Comparison of ENCODE assay signal across 9 cellular contexts in the genomic region with DNA sequence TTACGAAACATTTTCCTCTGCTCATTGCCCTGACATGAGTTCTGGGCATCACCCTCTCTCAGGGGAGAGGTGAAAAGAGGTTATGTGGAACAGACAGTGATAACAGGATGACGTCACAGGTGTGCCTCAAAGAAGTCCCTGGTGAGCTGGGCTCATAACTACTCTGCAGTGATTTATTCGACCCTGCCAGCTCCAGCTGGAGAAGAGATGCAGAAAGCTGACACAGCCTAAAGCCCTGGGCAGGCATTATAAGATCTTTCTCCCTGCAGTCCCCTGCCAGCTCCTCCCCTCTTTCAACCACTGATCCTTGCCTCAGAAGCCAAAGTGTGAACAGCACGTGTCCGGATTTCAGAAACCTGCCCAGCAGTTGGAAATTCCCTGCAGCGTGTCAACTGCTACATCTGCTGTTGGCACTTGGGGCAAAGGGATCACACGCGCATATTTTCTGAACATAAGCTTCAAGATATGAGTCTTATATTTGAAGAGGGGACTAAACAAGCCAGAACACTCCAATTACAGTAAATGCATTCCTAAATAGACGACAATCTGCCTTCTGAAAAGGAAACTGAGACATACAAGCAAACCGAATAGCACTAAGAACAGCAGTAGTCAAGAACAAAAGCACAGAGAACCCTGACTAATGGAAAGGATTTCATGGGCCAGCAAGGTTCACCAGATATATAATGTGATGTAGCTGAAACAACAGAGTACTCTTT.
A peak's percentile ranks its signal among the peaks of the same experiment; 100 is the strongest.
DNase-seq lines count a peak whose midpoint lies in the region; ATAC-seq and TF ChIP-seq lines count a peak whose summit lies in the region.
"Had no signal": no experiment of that assay in that cellular context is flagged by ENCODE, and none has a peak within 500 bp of the region (broad histone marks: within the 10 kb centered on the region; RNA-seq: fewer than 3 reads in every experiment).

No MANE protein-coding gene starts in this region.

- H3K36me3 ChIP-seq in brain microvascular endothelial cell (replicated peaks) = no peaks in the 10 kb centered on the region
- H3K36me3 ChIP-seq in mucosa of descending colon (ENCODE audit: low read depth) = no peaks in the 10 kb centered on the region

- H3K4me1 ChIP-seq in mucosa of descending colon (ENCODE audit: low read depth) = no peaks in the 10 kb centered on the region

- H3K4me3 ChIP-seq in brain microvascular endothelial cell (ENCODE audit: low read depth, low read length) (no peak overlapping the region), mucosa of descending colon (no peak overlapping the region)

- DNase-seq in GM10248 (ENCODE audit: extremely low spot score) (peak; percentile 50), RWPE1 (ENCODE audit: low spot score) (no peak), brain microvascular endothelial cell (no peak), mucosa of descending colon (peak in 1 of 3 donors; percentile 42), stromal cell of bone marrow (ENCODE audit: low read depth) (peak; percentile 73), NCI-H1694 (lab: John Stamatoyannopoulos, UW) (no peak)
- no peak for DNase-seq in NK-92 treated with Interleukin-12 subunit alpha and Interleukin-12 subunit beta, amount 100 ng/mL, for 24 hours (lab: John Stamatoyannopoulos, UW)

- H3K9me3 ChIP-seq in mucosa of descending colon = no peaks in the 10 kb centered on the region

- intact Hi-C loops in mucosa of descending colon (cut with DNase I, micrococcal nuclease) = no loop called here

- no peak for TF ChIP-seq CTCF in GM10248 (IDR thresholded peaks at IDR 0.05; ENCODE audit: control extremely low read depth, extremely low read depth, low read depth, missing control alignments)
- no peak for TF ChIP-seq CTCF in RWPE1 (conservative IDR thresholded peaks at IDR 0.05; ENCODE audit: low read depth)
- TF ChIP-seq CTCF in brain microvascular endothelial cell (IDR thresholded peaks at IDR 0.05; ENCODE audit: low read depth, low read length, missing control alignments) = no peak
- no peak for TF ChIP-seq CTCF in mucosa of descending colon (IDR thresholded peaks at IDR 0.05)

- no peaks in the 10 kb centered on the region for H3K27me3 ChIP-seq in brain microvascular endothelial cell (replicated peaks)

- POLR2A ChIA-PET in GM10248 (lab: Yijun Ruan, JAX) (interaction anchor here (1.0 to 1.1 kb wide), 2 partner anchors 17 to 138 kb away, joined by 3 read pairs; no protein-coding TSS in a partner anchor), RWPE1 (lab: Yijun Ruan, JAX; ENCODE audit: low non-redundant PET) (no interaction called here)

- CTCF ChIA-PET in GM10248 (lab: Yijun Ruan, JAX) (interaction anchor here (0.7 to 8.2 kb wide), 20 partner anchors 8 to 169 kb away, joined by 3 to 76 read pairs (median 4); partner anchors contain the start of gene HIC1), RWPE1 (lab: Yijun Ruan, JAX) (interaction anchor here (0.6 to 1.4 kb wide), 4 partner anchors 9 to 94 kb away, joined by 3 to 7 read pairs (median 4); no protein-coding TSS in a partner anchor)

- H3K27ac ChIP-seq in RWPE1 (peak overlapping the region; percentile 63), brain microvascular endothelial cell (peak overlapping the region; percentile 39)

- in situ Hi-C loops in brain microvascular endothelial cell (cut with HindIII; ENCODE audit: low pct_ligation_motif_present, low sequenced_read_pairs) = no loop called here

- peak; percentile 72 for ATAC-seq in mucosa of descending colon
- ATAC-seq in HG03095 (IDR thresholded peaks at IDR 0.05; ENCODE audit: unreplicated experiment) = no peak
- ATAC-seq: HCT116 had no signal

Comparison
In these comparisons a context has a peak if more than half of its experiments do, and no peak if none do; other contexts are left out.
1. DNase-seq: peak in GM10248 (single experiment) and stromal cell of bone marrow (single experiment); none in RWPE1 (single experiment), brain microvascular endothelial cell (single experiment), NK-92 treated with Interleukin-12 subunit alpha and Interleukin-12 subunit beta, amount 100 ng/mL, for 24 hours (single experiment) and NCI-H1694 (single experiment).